Comparison of ENCODE assay signal across 34 cellular contexts in genomic region chr2:65599693-65600092, GRCh38.
"Had no signal": no experiment of that assay in that cellular context is flagged by ENCODE, and none has a peak within 500 bp of the region (broad histone marks: within the 10 kb centered on the region; RNA-seq: fewer than 3 reads in every experiment).

No MANE protein-coding gene starts in this region.

- H3K4me3 ChIP-seq: adrenal gland, body of pancreas, esophagus squamous epithelium, gastroesophageal sphincter had no signal

- H3K4me1 Mint-ChIP-seq: activated CD4-positive, alpha-beta T cell treated with anti-CD3 and anti-CD28 coated beads for 36 hours; activated CD4-positive, alpha-beta T cell treated with anti-CD3 and anti-CD28 coated beads, Interleukin-2, amount 10 ng/mL, durations not matched to agents 24 days and 14 days; activated CD8-positive, alpha-beta memory T cell treated with anti-CD3 and anti-CD28 coated beads, Interleukin-2, amount 10 ng/mL, durations not matched to agents 7 days and 5 days; activated naive CD4-positive, alpha-beta T cell treated with anti-CD3 and anti-CD28 coated beads, Interleukin-2, amount 50 U/mL, for 24 hours; activated naive CD8-positive, alpha-beta T cell treated with anti-CD3 and anti-CD28 coated beads for 36 hours; T-helper 17 cell had no signal

- H3K9me3 ChIP-seq: adrenal gland, body of pancreas, esophagus squamous epithelium had no signal

- H3K36me3 ChIP-seq: adrenal gland, esophagus squamous epithelium, gastroesophageal sphincter had no signal

- H3K27me3 Mint-ChIP-seq: activated naive CD8-positive, alpha-beta T cell treated with anti-CD3 and anti-CD28 coated beads for 36 hours; activated naive CD8-positive, alpha-beta T cell treated with anti-CD3 and anti-CD28 coated beads, Interleukin-2, amount 50 U/mL, for 24 hours had no signal

- H3K27ac Mint-ChIP-seq: activated CD4-positive, alpha-beta memory T cell treated with anti-CD3 and anti-CD28 coated beads for 36 hours; activated CD4-positive, alpha-beta T cell treated with anti-CD3 and anti-CD28 coated beads for 36 hours; activated CD4-positive, alpha-beta T cell treated with anti-CD3 and anti-CD28 coated beads, Interleukin-2, amount 10 ng/mL, durations not matched to agents 24 days and 14 days; activated CD8-positive, alpha-beta memory T cell treated with anti-CD3 and anti-CD28 coated beads, Interleukin-2, amount 10 ng/mL, durations not matched to agents 7 days and 5 days; activated CD8-positive, alpha-beta T cell treated with anti-CD3 and anti-CD28 coated beads, Interleukin-2, amount 10 ng/mL, durations not matched to agents 7 days and 5 days; activated naive CD4-positive, alpha-beta T cell treated with anti-CD3 and anti-CD28 coated beads for 36 hours; activated naive CD4-positive, alpha-beta T cell treated with anti-CD3 and anti-CD28 coated beads, Interleukin-2, amount 50 U/mL, for 24 hours; activated naive CD8-positive, alpha-beta T cell treated with anti-CD3 and anti-CD28 coated beads for 36 hours; activated naive CD8-positive, alpha-beta T cell treated with anti-CD3 and anti-CD28 coated beads, Interleukin-2, amount 50 U/mL, for 24 hours; activated T-helper 1 cell treated with anti-CD3 and anti-CD28 coated beads, Interleukin-12 subunit alpha, Interleukin-12 subunit beta, Interleukin-2, Interleukin-4 antibody, amounts not matched to agents 30 ng/mL and 10 ng/mL and 1 ng/mL, durations not matched to agents 14 hours and 24 hours and 36 hours; activated T-helper 2 cell treated with anti-CD3 and anti-CD28 coated beads, Interferon-gamma antibody, Interleukin-2, Interleukin-4, amounts not matched to agents 10 μg/mL and 5 μg/mL and 100 μg/mL, durations not matched to agents 14 hours and 24 hours and 36 hours; effector memory CD8-positive, alpha-beta T cell; T-helper 17 cell; T-helper 2 cell treated with Interferon-gamma antibody and Interleukin-4, amounts not matched to agents 5 μg/mL and 100 μg/mL, for 36 hours had no signal

- H3K4me3 Mint-ChIP-seq: activated CD4-positive, alpha-beta memory T cell treated with anti-CD3 and anti-CD28 coated beads for 36 hours; activated CD4-positive, alpha-beta T cell treated with anti-CD3 and anti-CD28 coated beads for 36 hours; activated CD4-positive, alpha-beta T cell treated with anti-CD3 and anti-CD28 coated beads, Interleukin-2, amount 10 ng/mL, durations not matched to agents 24 days and 14 days; activated CD8-positive, alpha-beta memory T cell treated with anti-CD3 and anti-CD28 coated beads, Interleukin-2, amount 10 ng/mL, durations not matched to agents 7 days and 5 days; activated CD8-positive, alpha-beta T cell treated with anti-CD3 and anti-CD28 coated beads, Interleukin-2, amount 10 ng/mL, durations not matched to agents 7 days and 5 days; activated naive CD4-positive, alpha-beta T cell treated with anti-CD3 and anti-CD28 coated beads for 36 hours; activated naive CD4-positive, alpha-beta T cell treated with anti-CD3 and anti-CD28 coated beads, Interleukin-2, amount 50 U/mL, for 24 hours; activated naive CD8-positive, alpha-beta T cell treated with anti-CD3 and anti-CD28 coated beads for 36 hours; activated naive CD8-positive, alpha-beta T cell treated with anti-CD3 and anti-CD28 coated beads, Interleukin-2, amount 50 U/mL, for 24 hours; activated T-helper 1 cell treated with anti-CD3 and anti-CD28 coated beads, Interleukin-12 subunit alpha, Interleukin-12 subunit beta, Interleukin-2, Interleukin-4 antibody, amounts not matched to agents 30 ng/mL and 10 ng/mL and 1 ng/mL, durations not matched to agents 14 hours and 24 hours and 36 hours; effector memory CD8-positive, alpha-beta T cell; T-helper 17 cell; T-helper 2 cell treated with Interferon-gamma antibody and Interleukin-4, amounts not matched to agents 5 μg/mL and 100 μg/mL, for 36 hours had no signal

- H3K36me3 Mint-ChIP-seq: activated CD4-positive, alpha-beta memory T cell treated with anti-CD3 and anti-CD28 coated beads for 36 hours; activated CD8-positive, alpha-beta memory T cell treated with anti-CD3 and anti-CD28 coated beads, Interleukin-2, amount 10 ng/mL, durations not matched to agents 7 days and 5 days; activated naive CD4-positive, alpha-beta T cell treated with anti-CD3 and anti-CD28 coated beads, Interleukin-2, amount 50 U/mL, for 24 hours; activated naive CD8-positive, alpha-beta T cell treated with anti-CD3 and anti-CD28 coated beads for 36 hours had no signal

- H3K27me3 ChIP-seq: adrenal gland, body of pancreas, gastroesophageal sphincter had no signal

- H3K4me1 ChIP-seq: adrenal gland, body of pancreas had no signal

- H3K9me3 Mint-ChIP-seq: activated CD4-positive, alpha-beta memory T cell treated with anti-CD3 and anti-CD28 coated beads for 36 hours; activated CD4-positive, alpha-beta T cell treated with anti-CD3 and anti-CD28 coated beads, Interleukin-2, amount 10 ng/mL, durations not matched to agents 24 days and 14 days; activated naive CD4-positive, alpha-beta T cell treated with anti-CD3 and anti-CD28 coated beads for 36 hours; activated naive CD4-positive, alpha-beta T cell treated with anti-CD3 and anti-CD28 coated beads, Interleukin-2, amount 50 U/mL, for 24 hours; activated naive CD8-positive, alpha-beta T cell treated with anti-CD3 and anti-CD28 coated beads for 36 hours; activated T-helper 1 cell treated with anti-CD3 and anti-CD28 coated beads, Interleukin-12 subunit alpha, Interleukin-12 subunit beta, Interleukin-2, Interleukin-4 antibody, amounts not matched to agents 30 ng/mL and 10 ng/mL and 1 ng/mL, durations not matched to agents 14 hours and 24 hours and 36 hours; activated T-helper 2 cell treated with anti-CD3 and anti-CD28 coated beads, Interferon-gamma antibody, Interleukin-2, Interleukin-4, amounts not matched to agents 10 μg/mL and 5 μg/mL and 100 μg/mL, durations not matched to agents 14 hours and 24 hours and 36 hours; effector memory CD8-positive, alpha-beta T cell; T-helper 2 cell treated with Interferon-gamma antibody and Interleukin-4, amounts not matched to agents 5 μg/mL and 100 μg/mL, for 36 hours had no signal

- DNase-seq: activated CD4-positive, alpha-beta memory T cell treated with anti-CD3 and anti-CD28 coated beads for 36 hours; activated CD4-positive, alpha-beta T cell treated with anti-CD3 and anti-CD28 coated beads for 36 hours; activated CD4-positive, alpha-beta T cell treated with anti-CD3 and anti-CD28 coated beads, Interleukin-2, amount 10 ng/mL, durations not matched to agents 24 days and 14 days; activated CD4-positive, CD25-positive, alpha-beta regulatory T cell; activated CD4-positive, CD25-positive, alpha-beta regulatory T cell treated with anti-CD3 and anti-CD28 coated beads, Interleukin-2, amount 50 U/mL, for 72 hours; activated CD8-positive, alpha-beta memory T cell treated with anti-CD3 and anti-CD28 coated beads, Interleukin-2, amount 10 ng/mL, durations not matched to agents 7 days and 5 days; activated CD8-positive, alpha-beta memory T cell treated with anti-CD3 and anti-CD28 coated beads, Interleukin-2, amount 50 U/mL, for 4 hours; activated CD8-positive, alpha-beta T cell treated with anti-CD3 and anti-CD28 coated beads, Interleukin-2, amount 10 ng/mL, durations not matched to agents 7 days and 5 days; activated effector memory CD4-positive, alpha-beta T cell treated with anti-CD3 and anti-CD28 coated beads, Interleukin-2, amount 50 U/mL, for 16 hours; activated naive CD4-positive, alpha-beta T cell treated with anti-CD3 and anti-CD28 coated beads for 36 hours; activated naive CD8-positive, alpha-beta T cell treated with anti-CD3 and anti-CD28 coated beads for 36 hours; activated naive CD8-positive, alpha-beta T cell treated with anti-CD3 and anti-CD28 coated beads, Interleukin-2, amount 50 U/mL, for 24 hours; activated T-cell treated with anti-CD3 and anti-CD28 coated beads, Interleukin-2, amount 50 U/mL, for 1 hour; activated T-cell treated with anti-CD3 and anti-CD28 coated beads, Interleukin-2, amount 50 U/mL, for 48 hours; adrenal gland; amygdala; aorta; body of pancreas; caudate nucleus; cortex of kidney; dermis blood vessel endothelial cell; effector CD4-positive, alpha-beta T cell; effector memory CD8-positive, alpha-beta T cell; esophagus squamous epithelium; foreskin melanocyte; head of caudate nucleus; T-helper 1 cell; T-helper 17 cell had no signal

- H3K27ac ChIP-seq: adrenal gland, body of pancreas, epithelial cell of prostate, esophagus squamous epithelium, gastroesophageal sphincter had no signal
